Comparison of ENCODE assay signal across 29 cellular contexts in the genomic region with DNA sequence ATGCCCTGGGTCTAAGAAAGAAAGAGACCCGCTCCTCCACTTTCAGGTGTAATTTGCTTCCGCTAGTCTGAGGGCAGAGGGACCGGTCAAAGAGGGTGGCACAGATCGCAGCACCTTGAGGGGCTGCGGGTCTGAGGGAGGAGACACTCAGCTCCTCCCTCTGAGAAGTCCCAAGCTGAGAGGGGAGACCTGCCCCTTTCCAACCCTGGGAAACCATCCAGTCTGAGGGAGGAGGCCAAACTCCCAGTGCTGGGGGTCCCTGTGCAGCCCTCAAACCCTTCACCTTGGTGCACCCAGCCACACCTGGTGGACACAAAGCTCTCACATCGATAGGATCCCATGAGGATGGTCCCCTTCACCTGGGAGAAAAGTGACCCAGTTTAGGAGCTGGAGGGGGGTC. TPM values are rescaled to one million over a fixed set of nuclear protein-coding genes. Genes with fewer than 3 reads are reported as not detected.
"Had no signal": no experiment of that assay in that cellular context is flagged by ENCODE, and none has a peak within 500 bp of the region (broad histone marks: within the 10 kb centered on the region; RNA-seq: fewer than 3 reads in every experiment).

No MANE protein-coding gene starts in this region.

- FAIRE-seq: endometrium, frontal cortex had no signal

- H3K36me3 ChIP-seq: esophagus squamous epithelium, lower lobe of right lung, suprapubic skin, upper lobe of right lung, uterus had no signal

- ATAC-seq: left ventricle myocardium superior; lower lobe of right lung; natural killer cell; sciatic nerve; stimulated activated naive CD8-positive, alpha-beta T cell treated with anti-CD3 and anti-CD28 coated beads, Interleukin-15, amount 100 ng/mL, for 72 hours; upper lobe of right lung had no signal

- H3K4me2 ChIP-seq: smooth muscle cell had no signal

- H3K27ac ChIP-seq: coronary artery, esophagus squamous epithelium, lower lobe of right lung, parathyroid adenoma, suprapubic skin, transverse colon, upper lobe of right lung, uterus had no signal

- H3K4me1 ChIP-seq: esophagus squamous epithelium, lower lobe of right lung, parathyroid adenoma, suprapubic skin, transverse colon, upper lobe of right lung, uterus had no signal

- H2AFZ ChIP-seq: parathyroid adenoma had no signal

- H3K27me3 ChIP-seq: suprapubic skin, transverse colon, upper lobe of right lung, uterus had no signal

- H3K79me2 ChIP-seq: parathyroid adenoma had no signal

- H3K9me3 ChIP-seq: lower lobe of right lung, suprapubic skin, transverse colon, upper lobe of right lung had no signal

- DNase-seq: dermis blood vessel endothelial cell; effector memory CD4-positive, alpha-beta T cell; erythroblast; esophagus squamous epithelium; hypothalamus; immature natural killer cell; islet precursor cell; kidney glomerular epithelial cell; left ventricle myocardium superior; lower lobe of right lung; natural killer cell; occipital lobe; stimulated activated CD4-positive, alpha-beta T cell treated with anti-CD3 and anti-CD28 coated beads, Interleukin-12 subunit alpha, Interleukin-12 subunit beta, amount 100 ng/mL, for 4 hours; stimulated activated CD4-positive, alpha-beta T cell treated with anti-CD3 and anti-CD28 coated beads, Interleukin-1b, Interleukin-23, amount 100 ng/mL, for 48 hours; stimulated activated CD4-positive, alpha-beta T cell treated with anti-CD3 and anti-CD28 coated beads, Interleukin-4, amount 100 ng/mL, for 1 hour; stimulated activated CD8-positive, alpha-beta memory T cell treated with anti-CD3 and anti-CD28 coated beads, Interleukin-4, amount 100 ng/mL, for 48 hours; stimulated activated naive CD4-positive, alpha-beta T cell; stimulated activated naive CD8-positive, alpha-beta T cell treated with anti-CD3 and anti-CD28 coated beads, Interleukin-15, amount 100 ng/mL, for 72 hours; transverse colon; upper lobe of right lung; uterus had no signal

- H3K9ac ChIP-seq: parathyroid adenoma had no signal

- H3K4me3 ChIP-seq: coronary artery, esophagus squamous epithelium, lower lobe of right lung, smooth muscle cell, suprapubic skin, transverse colon, upper lobe of right lung, uterus had no signal

RNA-seq across cellular contexts. Expression of a gene that starts 13.0 kb away (rescaled TPM):
- total RNA-seq: dermis blood vessel endothelial cell, left ventricle myocardium superior, mononuclear cell, natural killer cell, occipital lobe had no signal
- polyA plus RNA-seq: immature natural killer cell had no signal

RNA-seq across cellular contexts. Expression of a gene that starts 55.1 kb away (rescaled TPM):
- total RNA-seq: mononuclear cell had no signal
- polyA plus RNA-seq: immature natural killer cell had no signal

RNA-seq across cellular contexts. Expression of a gene that starts 57.9 kb away (rescaled TPM):
- total RNA-seq: esophagus squamous epithelium, left ventricle myocardium superior, mononuclear cell, natural killer cell, sciatic nerve, suprapubic skin, transverse colon had no signal
- polyA plus RNA-seq: immature natural killer cell had no signal
